In genomic region chrX:12946406-12946805, GRCh38 we compare ENCODE assay signal across 10 cellular contexts. TPM values are rescaled to one million over a fixed set of nuclear protein-coding genes. Genes with fewer than 3 reads are reported as not detected.
DNase-seq lines count a peak whose midpoint lies in the region; ATAC-seq, FAIRE-seq and TF ChIP-seq lines count a peak whose summit lies in the region.
"Had no signal": no experiment of that assay in that cellular context is flagged by ENCODE, and none has a peak within 500 bp of the region (broad histone marks: within the 10 kb centered on the region; RNA-seq: fewer than 3 reads in every experiment).

No MANE protein-coding gene starts in this region.

- 64% methylated on average over 4 of the region's 4 CpGs for WGBS in GM23248 (ENCODE audit: low coverage in 1 of 2, low lambda C conversion rate in 2 of 2, missing lambda C conversion rate in 2 of 2), 2 experiments
- no CpG with 5 or more reads among the region's 4 CpGs for WGBS in trophoblast cell (ENCODE audit: extremely low coverage, insufficient coverage, insufficient read length)

- no peak for ATAC-seq in GM19324 (IDR thresholded peaks at IDR 0.05; ENCODE audit: low FRiP score, unreplicated experiment)

- no peak overlapping the region for H3K4me3 ChIP-seq in GM23248
- no peak overlapping the region for H3K4me3 ChIP-seq in endothelial cell of umbilical vein (replicated peaks in 1 of 3; ENCODE audit: insufficient read depth in 1 of 3, low read depth in 1 of 3, low read length in 3 of 3)
- no peak overlapping the region for H3K4me3 ChIP-seq in trophoblast cell (ENCODE audit: low read depth, low read length)
- no peak overlapping the region for H3K4me3 ChIP-seq in foreskin fibroblast (ENCODE audit: low read depth in 1 of 2, low read length in 2 of 2)
- H3K4me3 ChIP-seq: heart right ventricle, sigmoid colon had no signal

- H3K36me3 ChIP-seq in GM23248 (ENCODE audit: low read depth): no peaks in the 10 kb centered on the region
- no peaks in the 10 kb centered on the region for H3K36me3 ChIP-seq in endothelial cell of umbilical vein (ENCODE audit: control insufficient read depth in 2 of 2, extremely low read depth in 1 of 2, insufficient read depth in 2 of 2, low read length in 2 of 2)
- H3K36me3 ChIP-seq in trophoblast cell (ENCODE audit: control insufficient read depth in 1 of 2, insufficient read depth in 2 of 2, low read length in 2 of 2): no peaks in the 10 kb centered on the region
- H3K36me3 ChIP-seq: heart right ventricle, sigmoid colon had no signal

- H4K20me1 ChIP-seq in GM23248 (ENCODE audit: insufficient read depth) (no peaks in the 10 kb centered on the region), endothelial cell of umbilical vein (replicated peaks; ENCODE audit: control insufficient read depth, extremely low read depth, insufficient read depth, low read length) (no peaks in the 10 kb centered on the region)

- H3K23ac ChIP-seq in trophoblast cell (ENCODE audit: low read length): no peak overlapping the region

- TF ChIP-seq POLR2A in endothelial cell of umbilical vein (IDR thresholded peaks at IDR 0.05; ENCODE audit: low read depth, low read length): no peak

- H2BK5ac ChIP-seq in trophoblast cell (ENCODE audit: low read depth, low read length, poor library complexity): peak overlapping the region; percentile 14

- POLR2A ChIA-PET in endothelial cell of umbilical vein (lab: Charles Lee): interaction anchor here (0.6 to 1.5 kb wide), 8 partner anchors 10 to 542 kb away, joined by 3 to 18 read pairs (median 4); partner anchors contain the start of gene TMSB4X

- H3K9ac ChIP-seq in GM23248 (no peak overlapping the region), endothelial cell of umbilical vein (replicated peaks; ENCODE audit: extremely low read depth, insufficient read depth, low read length) (peak overlapping the region; percentile 62), trophoblast cell (ENCODE audit: low read length) (no peak overlapping the region)

- H3K9me1 ChIP-seq in endothelial cell of umbilical vein (replicated peaks; ENCODE audit: control insufficient read depth, extremely low read depth, insufficient read depth, low read length): no peaks in the 10 kb centered on the region

- H3F3A ChIP-seq in GM23248 (ENCODE audit: insufficient read depth): peaks cover 17% of the 10 kb centered on the region; the same call in 1 of the 2 replicates

- no peak overlapping the region for H3K4ac ChIP-seq in trophoblast cell (ENCODE audit: low read depth, low read length)

- H2AK5ac ChIP-seq in trophoblast cell (ENCODE audit: low read length): peak overlapping the region; percentile 86

- CTCF ChIA-PET in endothelial cell of umbilical vein (lab: Charles Lee): interaction anchor here (0.5 to 2.5 kb wide), 53 partner anchors 8 to 1083 kb away, joined by 3 to 64 read pairs (median 5); partner anchors contain the start of genes GEMIN8 and TMSB4X

- no peak overlapping the region for H3K4me2 ChIP-seq in GM23248 (ENCODE audit: unreplicated experiment)
- H3K4me2 ChIP-seq in endothelial cell of umbilical vein (ENCODE audit: insufficient read depth, low read length): no peak overlapping the region
- H3K4me2 ChIP-seq in trophoblast cell (ENCODE audit: low read length): no peak overlapping the region

- peak overlapping the region; percentile 16; the same call in 1 of the 2 replicates for H2AFZ ChIP-seq in GM23248
- H2AFZ ChIP-seq in endothelial cell of umbilical vein (ENCODE audit: low read depth, low read length): no peak overlapping the region
- H2AFZ ChIP-seq in trophoblast cell (ENCODE audit: insufficient read depth, low read length, poor library complexity): no peak overlapping the region

- peak overlapping the region; percentile 29 for H3K14ac ChIP-seq in trophoblast cell (ENCODE audit: low read length)

- FAIRE-seq in endothelial cell of umbilical vein (lab: Jason Lieb, UNC): no peak
- FAIRE-seq: D721Med had no signal

- peak overlapping the region; percentile 60 for H4K8ac ChIP-seq in trophoblast cell (ENCODE audit: low read depth, low read length)

- H4K91ac ChIP-seq in trophoblast cell (ENCODE audit: low read depth, low read length): peak overlapping the region; percentile 92

- H2BK12ac ChIP-seq in trophoblast cell (ENCODE audit: low read length): peak overlapping the region; percentile 97

- no peaks in the 10 kb centered on the region for H3K9me2 ChIP-seq in GM23248 (ENCODE audit: insufficient read depth)

- DNase-seq in GM23248 (no peak), SK-MEL-5 (ENCODE audit: low read depth, low spot score) (peak; percentile 26), endothelial cell of umbilical vein (ENCODE audit: low read depth, low spot score) (no peak), trophoblast cell (no peak), foreskin fibroblast (no peak), inferior parietal cortex (ENCODE audit: extremely low spot score) (no peak)

- peak overlapping the region; percentile 68 for H2BK120ac ChIP-seq in trophoblast cell (ENCODE audit: insufficient read depth, low read length, poor library complexity)

- BruUV-seq in endothelial cell of umbilical vein (replicated peaks; lab: Mats Ljungman, UMichigan): no TSS peak

- H3K18ac ChIP-seq in trophoblast cell (ENCODE audit: low read length): no peak overlapping the region

- intact Hi-C loops in endothelial cell of umbilical vein (cut with micrococcal nuclease): loop anchor here (1.0 to 5.0 kb wide), 4 partner anchors 32 to 1086 kb away; no protein-coding TSS in a partner anchor

- H4K12ac ChIP-seq in trophoblast cell (ENCODE audit: low read depth, low read length): no peak overlapping the region

- peaks cover 27% of the 10 kb centered on the region for H3K4me1 ChIP-seq in GM23248 (ENCODE audit: insufficient read depth)
- H3K4me1 ChIP-seq in endothelial cell of umbilical vein (ENCODE audit: control insufficient read depth, extremely low read depth, insufficient read depth, low read length): peaks cover 27% of the 10 kb centered on the region
- peaks cover 14 to 33% of the 10 kb centered on the region in 2 experiments for H3K4me1 ChIP-seq in trophoblast cell (ENCODE audit: control insufficient read depth in 1 of 2, insufficient read depth in 2 of 2, low read length in 2 of 2)

- no peaks in the 10 kb centered on the region for H3K27me3 ChIP-seq in GM23248 (replicated peaks; ENCODE audit: insufficient read depth)
- H3K27me3 ChIP-seq in endothelial cell of umbilical vein (ENCODE audit: control insufficient read depth in 2 of 2, insufficient read depth in 2 of 2, low read length in 2 of 2): no peaks in the 10 kb centered on the region
- H3K27me3 ChIP-seq in trophoblast cell (ENCODE audit: insufficient read depth, low read length): no peaks in the 10 kb centered on the region
- H3K27me3 ChIP-seq: sigmoid colon had no signal

- in situ Hi-C loops in GM23248 (cut with MboI): no loop called here
- in situ Hi-C loops in SK-MEL-5 (cut with HindIII; ENCODE audit: low pct_unique_long_range_greater_than_20kb, low sequenced_read_pairs): no loop called here

- dilution Hi-C loops in endothelial cell of umbilical vein (cut with MboI; ENCODE audit: extremely low pct_ligation_motif_present, low sequenced_read_pairs): no loop called here

- no peaks in the 10 kb centered on the region for H3K79me2 ChIP-seq in GM23248 (ENCODE audit: insufficient read depth)
- H3K79me2 ChIP-seq in endothelial cell of umbilical vein (ENCODE audit: control insufficient read depth, insufficient read depth, low read length): no peaks in the 10 kb centered on the region
- H3K79me2 ChIP-seq in trophoblast cell (ENCODE audit: control insufficient read depth, insufficient read depth, low read length, poor library complexity): no peaks in the 10 kb centered on the region

- H3K9me3 ChIP-seq in GM23248 (ENCODE audit: low read depth) (no peaks in the 10 kb centered on the region), endothelial cell of umbilical vein (replicated peaks; ENCODE audit: control insufficient read depth, insufficient read depth, low read length) (no peaks in the 10 kb centered on the region), trophoblast cell (ENCODE audit: insufficient read depth, low read depth, low read length) (no peaks in the 10 kb centered on the region)
- H3K9me3 ChIP-seq: heart right ventricle, sigmoid colon had no signal

- no peak for TF ChIP-seq CTCF in endothelial cell of umbilical vein (IDR thresholded peaks at IDR 0.05; ENCODE audit: extremely low read depth in 1 of 2, insufficient read depth in 1 of 2, low read depth in 1 of 2, low read length in 2 of 2)
- no peak for TF ChIP-seq CTCF in foreskin fibroblast (IDR thresholded peaks at IDR 0.05; ENCODE audit: low read depth, low read length)

- H3K79me1 ChIP-seq in trophoblast cell (ENCODE audit: low read length): peaks cover 16% of the 10 kb centered on the region

- H3K27ac ChIP-seq in GM23248: 0 out of 2 replicates have a peak overlapping the region, but pooled peaks have one; percentile 86
- H3K27ac ChIP-seq in endothelial cell of umbilical vein (ENCODE audit: insufficient read depth, low read depth, low read length): peak overlapping the region; percentile 64
- peak overlapping the region; percentile 95 for H3K27ac ChIP-seq in trophoblast cell (ENCODE audit: low read depth, low read length)

RNA-seq across cellular contexts. Expression of gene TMSB4X, which starts 28.5 kb away (rescaled TPM):
- total RNA-seq in GM23248 (2014; rRNA removed; shearing (Covaris generic)): 3,286 and 6,098 TPM in 2 replicates
- polyA plus RNA-seq in GM23248 (2016; fragmentation: Nextera tagmentation; extraction: Ambion mirVana): 9,088 and 9,298 TPM in 2 replicates
- total RNA-seq in SK-MEL-5 (2014; rRNA removed; shearing (Covaris generic)): not detected in 2 replicates
- polyA plus RNA-seq in SK-MEL-5 (2015; cell fraction: cytosol; rRNA removed): 0.05 TPM in 1 of 2 replicates, not detected in the other
- not detected in 2 replicates for polyA plus RNA-seq in SK-MEL-5 (2015; cell fraction: nucleus; rRNA removed)
- 6,742 and 6,858 TPM in 2 replicates for total RNA-seq in endothelial cell of umbilical vein
- 4,136 and 4,540 TPM in 2 replicates for polyA plus RNA-seq in endothelial cell of umbilical vein
- 5,392 and 6,117 TPM in 2 replicates for polyA plus RNA-seq in endothelial cell of umbilical vein (2011; cell fraction: cytosol; rRNA removed)
- polyA plus RNA-seq in endothelial cell of umbilical vein (2011; cell fraction: nucleus; rRNA removed): 1,581 and 1,597 TPM in 2 replicates
- 9,118 and 13,019 TPM in 2 replicates for polyA plus RNA-seq in endothelial cell of umbilical vein (2012)
- 2,966 and 3,319 TPM in 2 replicates for polyA minus RNA-seq in endothelial cell of umbilical vein
- polyA minus RNA-seq in endothelial cell of umbilical vein (2011; cell fraction: cytosol; rRNA and poly(A)+ RNA removed): 185 TPM
- polyA minus RNA-seq in endothelial cell of umbilical vein (2011; cell fraction: nucleus; rRNA and poly(A)+ RNA removed): 736 and 796 TPM in 2 replicates
- 2,127 and 2,260 TPM in 2 replicates for polyA plus RNA-seq in trophoblast cell (2013)

RNA-seq across cellular contexts. Expression of gene TLR8, which starts 40.0 kb away (rescaled TPM):
- not detected in 2 replicates for total RNA-seq in GM23248 (2014; rRNA removed; shearing (Covaris generic))
- polyA plus RNA-seq in GM23248 (2016; fragmentation: Nextera tagmentation; extraction: Ambion mirVana) (not detected in 2 replicates), endothelial cell of umbilical vein (not detected in 2 replicates)
- not detected in 2 replicates for total RNA-seq in SK-MEL-5 (2014; rRNA removed; shearing (Covaris generic))
- not detected in 2 replicates for polyA plus RNA-seq in SK-MEL-5 (2015; cell fraction: cytosol; rRNA removed)
- not detected in 2 replicates for polyA plus RNA-seq in SK-MEL-5 (2015; cell fraction: nucleus; rRNA removed)
- not detected in 2 replicates for total RNA-seq in endothelial cell of umbilical vein
- not detected in 2 replicates for polyA plus RNA-seq in endothelial cell of umbilical vein (2011; cell fraction: cytosol; rRNA removed)
- polyA plus RNA-seq in endothelial cell of umbilical vein (2011; cell fraction: nucleus; rRNA removed): not detected in 2 replicates
- polyA plus RNA-seq in endothelial cell of umbilical vein (2012): not detected in 2 replicates
- not detected in 2 replicates for polyA minus RNA-seq in endothelial cell of umbilical vein
- polyA minus RNA-seq in endothelial cell of umbilical vein (2011; cell fraction: cytosol; rRNA and poly(A)+ RNA removed): not detected
- not detected in 2 replicates for polyA minus RNA-seq in endothelial cell of umbilical vein (2011; cell fraction: nucleus; rRNA and poly(A)+ RNA removed)
- 0.01 TPM in 1 of 2 replicates, not detected in the other for polyA plus RNA-seq in trophoblast cell (2013)

Comparison
In these comparisons a context has a peak if more than half of its experiments do, and no peak if none do; other contexts are left out.
1. RNA of gene TMSB4X, which starts 28.5 kb away (total RNA-seq): 6,742 to 6,858 TPM in endothelial cell of umbilical vein and 3,286 to 6,098 TPM in GM23248; not detected in SK-MEL-5; every median in the first group is over 1,000 times any median in the second.
2. Peak in every context shown above with its lines, with median percentiles within 50 percentile points of each other: H3K27ac ChIP-seq.